10 cellular contexts compared by ENCODE assay signal in the genomic region with DNA sequence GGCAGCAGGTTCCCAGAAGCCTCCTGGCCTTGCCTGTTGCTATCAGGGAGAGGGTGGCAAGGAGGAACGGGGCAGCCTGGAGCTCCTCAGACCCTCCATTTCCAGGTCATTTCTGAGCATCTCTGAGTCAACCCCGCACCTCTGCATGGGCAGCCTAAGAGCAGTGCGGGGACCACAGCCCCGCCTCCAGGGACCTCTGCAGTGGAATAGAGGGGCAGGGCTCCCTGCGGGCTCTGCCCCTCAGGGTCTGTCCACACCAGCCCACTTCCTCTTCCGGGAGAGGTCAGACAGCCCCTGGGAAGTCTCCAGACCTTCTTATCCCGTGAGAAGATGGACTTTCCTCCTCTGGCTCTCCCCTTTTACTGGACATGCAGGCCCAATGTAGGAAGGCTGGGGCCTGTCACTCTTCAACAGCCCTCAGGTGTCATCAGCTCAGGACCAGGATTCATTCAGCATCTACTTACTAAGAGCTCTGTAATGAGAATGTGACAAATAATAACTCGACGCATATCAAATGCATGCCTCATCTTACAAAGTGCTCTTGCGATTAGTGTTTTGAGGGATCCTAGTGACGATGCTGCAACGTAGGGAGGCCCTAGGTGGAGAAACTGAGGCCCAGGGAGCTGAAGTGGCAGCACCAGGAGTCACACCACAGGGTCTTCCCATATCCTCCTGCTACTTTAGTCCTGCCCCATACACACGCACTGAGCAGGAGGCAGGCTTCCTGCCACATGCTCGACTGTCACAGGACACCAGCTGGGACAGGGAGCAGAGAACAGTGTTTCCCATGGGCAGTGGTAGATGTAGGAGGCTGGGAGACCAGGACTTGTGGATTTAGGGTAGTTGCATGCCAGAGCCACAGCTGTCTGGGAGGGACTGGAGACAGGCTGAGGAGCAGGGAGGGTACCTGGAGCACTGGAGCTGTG. TPM values are rescaled to one million over a fixed set of nuclear protein-coding genes. Genes with fewer than 3 reads are reported as not detected.
A peak's percentile ranks its signal among the peaks of the same experiment; 100 is the strongest.
DNase-seq lines count a peak whose midpoint lies in the region; ATAC-seq, FAIRE-seq and TF ChIP-seq lines count a peak whose summit lies in the region.
"Had no signal": no experiment of that assay in that cellular context is flagged by ENCODE, and none has a peak within 500 bp of the region (broad histone marks: within the 10 kb centered on the region; RNA-seq: fewer than 3 reads in every experiment).

No MANE protein-coding gene starts in this region.

- TF ChIP-seq POLR2A in heart left ventricle (IDR thresholded peaks at IDR 0.05) (no peak), GM12891 (IDR thresholded peaks at IDR 0.05; ENCODE audit: low read depth, low read length) (no peak)

- in situ Hi-C loops in HAP-1 (cut with MboI; ENCODE audit: low sequenced_read_pairs): no loop called here

- H3K27ac Mint-ChIP-seq in Caco-2 (ENCODE audit: unreplicated experiment): peak overlapping the region; percentile 40

- peak overlapping the region; percentile 55 for H3K27ac ChIP-seq in SJCRH30
- peak overlapping the region in 11 of 12 donors; percentile 14 to 83 (median 71) for H3K27ac ChIP-seq in heart left ventricle
- H3K27ac ChIP-seq in rectal smooth muscle tissue (ENCODE audit: low read depth, low read length): peak overlapping the region; percentile 90

- ATAC-seq in heart left ventricle (peak in 1 of 4 donors; percentile 29), GM21825 (IDR thresholded peaks at IDR 0.05; ENCODE audit: unreplicated experiment) (no peak), GM18873 (IDR thresholded peaks at IDR 0.05; ENCODE audit: low FRiP score, unreplicated experiment) (no peak)

- WGBS in heart left ventricle, 4 donors: 63 to 78% (median 77%) methylated on average over 13 to 14 of the region's 14 CpGs

- H3K27me3 Mint-ChIP-seq in Caco-2 (ENCODE audit: insufficient read depth, unreplicated experiment): no peaks in the 10 kb centered on the region

- H3K27me3 ChIP-seq in Caco-2 (replicated peaks; ENCODE audit: control insufficient read depth, insufficient read depth, low read length) (no peaks in the 10 kb centered on the region), SJCRH30 (no peaks in the 10 kb centered on the region), heart left ventricle (no peaks in the 10 kb centered on the region), rectal smooth muscle tissue (ENCODE audit: control insufficient read depth, insufficient read depth, low read length) (no peaks in the 10 kb centered on the region), HAP-1 (ENCODE audit: low read depth) (no peaks in the 10 kb centered on the region)

- no peak overlapping the region for H3K9ac ChIP-seq in rectal smooth muscle tissue (ENCODE audit: low read length)

- no peaks in the 10 kb centered on the region for H3K9me3 Mint-ChIP-seq in Caco-2 (ENCODE audit: unreplicated experiment)

- intact Hi-C loops in Caco-2 (cut with micrococcal nuclease; ENCODE audit: unreplicated experiment): no loop called here
- intact Hi-C loops in heart left ventricle (cut with DNase I): loop anchor here in 2 of 10 donors (5.0 to 10.0 kb wide), 2 partner anchors 48 to 76 kb away; no protein-coding TSS in a partner anchor

- H3K4me3 Mint-ChIP-seq in Caco-2 (ENCODE audit: unreplicated experiment): no peak overlapping the region

- H3K36me3 Mint-ChIP-seq in Caco-2 (ENCODE audit: insufficient read depth, unreplicated experiment): no peaks in the 10 kb centered on the region

- BruUV-seq in Caco-2 (replicated peaks; lab: Mats Ljungman, UMichigan): no TSS peak

- no peaks in the 10 kb centered on the region for H3K36me3 ChIP-seq in Caco-2 (ENCODE audit: control insufficient read depth, insufficient read depth, low read length)
- H3K36me3 ChIP-seq in SJCRH30: no peaks in the 10 kb centered on the region
- H3K36me3 ChIP-seq in heart left ventricle: no peaks in the 10 kb centered on the region
- H3K36me3 ChIP-seq in rectal smooth muscle tissue (ENCODE audit: control insufficient read depth, insufficient read depth, low read length): no peaks in the 10 kb centered on the region
- H3K36me3 ChIP-seq in HAP-1 (replicated peaks): no peaks in the 10 kb centered on the region
- H3K36me3 ChIP-seq: prostate gland had no signal

- H3K9me3 ChIP-seq in Caco-2: no peaks in the 10 kb centered on the region
- no peaks in the 10 kb centered on the region for H3K9me3 ChIP-seq in SJCRH30 (replicated peaks)
- H3K9me3 ChIP-seq in heart left ventricle: no peaks in the 10 kb centered on the region
- H3K9me3 ChIP-seq in HAP-1: no peaks in the 10 kb centered on the region
- H3K9me3 ChIP-seq: prostate gland had no signal

- H3K4me3 ChIP-seq in Caco-2 (ENCODE audit: low read depth, low read length): no peak overlapping the region
- no peak overlapping the region for H3K4me3 ChIP-seq in SJCRH30
- no peak overlapping the region for H3K4me3 ChIP-seq in heart left ventricle
- no peak overlapping the region for H3K4me3 ChIP-seq in rectal smooth muscle tissue (ENCODE audit: low read length)
- H3K4me3 ChIP-seq in HAP-1: no peak overlapping the region
- H3K4me3 ChIP-seq: prostate gland had no signal

- no peak for FAIRE-seq in GM12891 (lab: Jason Lieb, UNC)
- FAIRE-seq: D721Med had no signal

- POLR2A ChIA-PET in Caco-2 (lab: Charles Lee): interaction anchor here (1.0 kb wide), 2 partner anchors 90 to 92 kb away, joined by 3 read pairs; partner anchors contain the start of gene MAT2A

- no peaks in the 10 kb centered on the region for H3K4me1 ChIP-seq in Caco-2
- H3K4me1 ChIP-seq in SJCRH30: peaks cover 20% of the 10 kb centered on the region
- peaks cover 0 to 27% (median 10%) of the 10 kb centered on the region in 12 donors for H3K4me1 ChIP-seq in heart left ventricle
- peaks cover 12% of the 10 kb centered on the region for H3K4me1 ChIP-seq in rectal smooth muscle tissue (ENCODE audit: control insufficient read depth, insufficient read depth, low read length)
- H3K4me1 ChIP-seq in HAP-1: no peaks in the 10 kb centered on the region

- DNase-seq in Caco-2 (no peak), SJCRH30 (peak in 1 of 2 experiments; percentile 66), heart left ventricle (no peak), GM12891 (ENCODE audit: insufficient read length, low spot score) (no peak), HAP-1 (ENCODE audit: low spot score in 2 of 2) (no peak)

- CTCF ChIA-PET in Caco-2 (lab: Charles Lee): interaction anchor here (1.0 to 1.3 kb wide), 2 partner anchors 10 to 106 kb away, joined by 3 read pairs; no protein-coding TSS in a partner anchor

- TF ChIP-seq CTCF in Caco-2 (IDR thresholded peaks at IDR 0.05; ENCODE audit: insufficient read depth in 1 of 2, low read depth in 1 of 2, low read length in 1 of 2, severe bottlenecking in 1 of 2, unreplicated experiment in 1 of 2) (no peak), heart left ventricle (IDR thresholded peaks at IDR 0.05) (no peak)

- no peaks in the 10 kb centered on the region for H3K4me1 Mint-ChIP-seq in Caco-2 (ENCODE audit: low read depth, unreplicated experiment)

TF ChIP-seq in GM12891, 5 proteins besides CTCF, POLR2A, EP300 and RAD21:
- TF ChIP-seq SPI1 (IDR thresholded peaks at IDR 0.05; ENCODE audit: low read depth, low read length) (no peak), POU2F2 (IDR thresholded peaks at IDR 0.05; ENCODE audit: low read depth, low read length) (no peak), POLR2AphosphoS5 (IDR thresholded peaks at IDR 0.05; ENCODE audit: low read depth, low read length) (no peak), PAX5 (IDR thresholded peaks at IDR 0.05; ENCODE audit: insufficient read depth, low read length, severe bottlenecking) (no peak), TAF1 (IDR thresholded peaks at IDR 0.05; ENCODE audit: low read depth, low read length) (no peak)

RNA-seq across cellular contexts. Expression of gene SH2D6, which starts 28.0 kb away (rescaled TPM):
- total RNA-seq in Caco-2 (2022) (0.51 and 0.88 TPM in 2 replicates), heart left ventricle (not detected)
- total RNA-seq in SJCRH30 (2014; rRNA removed; shearing (Covaris generic)): 0.25 and 0.77 TPM in 2 replicates
- polyA plus RNA-seq in heart left ventricle: not detected
- 0.17 TPM for polyA plus RNA-seq in GM12891 (2012; ENCODE audit: low read depth, missing spikeins)

RNA-seq across cellular contexts. Expression of gene CAPG, which starts 36.4 kb away (rescaled TPM):
- total RNA-seq in Caco-2 (2022) (6.2 and 10.0 TPM in 2 replicates), heart left ventricle (10 to 100 TPM in 3 of 9 donors, 1 to 10 TPM in 6; 2.8 to 91.6 (median 4.5) TPM)
- total RNA-seq in SJCRH30 (2014; rRNA removed; shearing (Covaris generic)): 0.43 and 1.1 TPM in 2 replicates
- polyA plus RNA-seq in heart left ventricle: 10 to 100 TPM in 1 of 2 donors, 1 to 10 TPM in 1; 2.9 to 15.6 TPM
- 27.7 TPM for polyA plus RNA-seq in GM12891 (2012; ENCODE audit: low read depth, missing spikeins)
